ENCODE assay signal across 9 cellular contexts in the genomic region with DNA sequence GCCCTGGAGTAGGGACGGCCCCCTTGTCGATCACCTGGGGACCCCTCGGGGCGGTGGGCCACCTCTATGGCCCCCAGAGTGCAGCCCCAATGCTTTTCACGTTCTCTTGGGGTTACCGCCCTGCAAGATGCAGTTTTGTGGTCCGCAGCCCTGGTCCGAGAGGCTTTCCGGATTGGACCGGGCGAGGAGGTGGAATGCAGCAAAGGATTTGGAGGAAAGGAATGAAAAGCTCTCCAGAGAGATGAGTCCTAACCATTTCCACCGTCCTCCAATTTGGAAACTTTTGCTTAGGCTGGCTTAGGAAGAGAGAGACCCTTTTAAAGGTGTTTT. TPM values are rescaled to one million over a fixed set of nuclear protein-coding genes. Genes with fewer than 3 reads are reported as not detected.
A peak's percentile ranks its signal among the peaks of the same experiment; 100 is the strongest.
DNase-seq lines count a peak whose midpoint lies in the region; TF ChIP-seq lines count a peak whose summit lies in the region.
"Had no signal": no experiment of that assay in that cellular context is flagged by ENCODE, and none has a peak within 500 bp of the region (broad histone marks: within the 10 kb centered on the region; RNA-seq: fewer than 3 reads in every experiment).

No MANE protein-coding gene starts in this region.

- intact Hi-C loops in breast epithelium (cut with DNase I; ENCODE audit: low total_unique reads), result loop anchor here (2.0 kb wide), 2 partner anchors 57 kb away; no protein-coding TSS in a partner anchor

- 28% methylated on average over 12 of the region's 12 CpGs for WGBS in liver
- 0 to 47% methylated on average over 8 to 12 of the region's 12 CpGs for WGBS in tibial nerve, 2 donors

- H3K9me3 ChIP-seq in breast epithelium, result no peaks in the 10 kb centered on the region
- H3K9me3 ChIP-seq in liver (ENCODE audit: control insufficient read depth in 4 of 4, low read length in 3 of 4), result no peaks in the 10 kb centered on the region
- H3K9me3 ChIP-seq in tibial nerve, result no peaks in the 10 kb centered on the region

- TF ChIP-seq CTCF in breast epithelium (IDR thresholded peaks at IDR 0.05) (no peak), liver (IDR thresholded peaks at IDR 0.05; ENCODE audit: low read depth, low read length, missing input control) (no peak), tibial nerve (IDR thresholded peaks at IDR 0.05) (no peak)

- H3K4me3 ChIP-seq in GM08714 (ENCODE audit: low read length), result peak overlapping the region; percentile 70; the same call in 1 of the 2 replicates
- H3K4me3 ChIP-seq in breast epithelium, result peak overlapping the region; percentile 57 to 76 (median 65)
- H3K4me3 ChIP-seq in liver (ENCODE audit: low read depth in 1 of 3, low read length in 3 of 3), result peak overlapping the region in 2 of 3 donors; percentile 35 to 65
- peak overlapping the region; percentile 44 to 83 (median 68) for H3K4me3 ChIP-seq in tibial nerve
- H3K4me3 ChIP-seq: SK-N-MC had no signal

- POLR2A ChIA-PET in HEK293T (lab: Yijun Ruan, JAX), result no interaction called here

- no peak for TF ChIP-seq POLR2A in breast epithelium (IDR thresholded peaks at IDR 0.05)
- TF ChIP-seq POLR2A in tibial nerve (IDR thresholded peaks at IDR 0.05), result no peak

- peak overlapping the region; percentile 86 to 88 for H3K27ac ChIP-seq in breast epithelium
- H3K27ac ChIP-seq in liver (ENCODE audit: low read depth in 1 of 2, low read length in 2 of 2), result peak overlapping the region; percentile 28 to 73
- peak overlapping the region; percentile 49 to 93 (median 88) for H3K27ac ChIP-seq in tibial nerve
- H3K27ac ChIP-seq: SK-N-MC had no signal

- H3K4me1 ChIP-seq in breast epithelium (no peaks in the 10 kb centered on the region), liver (ENCODE audit: control insufficient read depth in 4 of 4, insufficient read depth in 4 of 4, low read length in 3 of 4) (peaks cover 0 to 10% (median 6%) of the 10 kb centered on the region in 4 donors), tibial nerve (peaks cover 0 to 16% (median 0%) of the 10 kb centered on the region in 4 donors)

- no peak overlapping the region for H3K9ac ChIP-seq in liver (ENCODE audit: low read depth in 1 of 2, low read length in 2 of 2)

- TF ChIP-seq RAD21 in liver (IDR thresholded peaks at IDR 0.05), result no peak

- no peaks in the 10 kb centered on the region for H3K36me3 ChIP-seq in breast epithelium
- H3K36me3 ChIP-seq in liver (ENCODE audit: control insufficient read depth in 4 of 4, insufficient read depth in 3 of 4, low read depth in 1 of 4, low read length in 3 of 4), result no peaks in the 10 kb centered on the region
- H3K36me3 ChIP-seq in tibial nerve, result no peaks in the 10 kb centered on the region

- no peak for TF ChIP-seq EP300 in tibial nerve (IDR thresholded peaks at IDR 0.05)

- H3K27me3 ChIP-seq in breast epithelium, result peaks cover 0 to 4% of the 10 kb centered on the region in 2 donors
- no peaks in the 10 kb centered on the region for H3K27me3 ChIP-seq in liver (ENCODE audit: control insufficient read depth in 4 of 4, insufficient read depth in 4 of 4, low read length in 3 of 4)
- H3K27me3 ChIP-seq in tibial nerve, result no peaks in the 10 kb centered on the region

- DNase-seq in HK-2 (ENCODE audit: unreplicated experiment) (peak; percentile 20), breast epithelium (ENCODE audit: low spot score in 2 of 2) (no peak), tibial nerve (ENCODE audit: low spot score in 2 of 2) (no peak), NOMO-1 treated with dmso at 0.1 percent for 144 hours (lab: John Stamatoyannopoulos, UW; ENCODE audit: unreplicated experiment) (no peak), HEK293T (ENCODE audit: extremely low spot score) (no peak), cerebellar nuclear complex (lab: John Stamatoyannopoulos, UW) (no peak)

- CTCF ChIA-PET in HEK293T (lab: Yijun Ruan, JAX), result no interaction called here

TF ChIP-seq in liver, 16 proteins besides CTCF, POLR2A, EP300 and RAD21:
- TF ChIP-seq RXRA (IDR thresholded peaks at IDR 0.05) (no peak), EGR1 (IDR thresholded peaks at IDR 0.05; ENCODE audit: low read depth in 2 of 2) (no peak), FOXA1 (IDR thresholded peaks at IDR 0.05) (no peak), YY1 (IDR thresholded peaks at IDR 0.05) (no peak)
- TF ChIP-seq, protein P1, sequence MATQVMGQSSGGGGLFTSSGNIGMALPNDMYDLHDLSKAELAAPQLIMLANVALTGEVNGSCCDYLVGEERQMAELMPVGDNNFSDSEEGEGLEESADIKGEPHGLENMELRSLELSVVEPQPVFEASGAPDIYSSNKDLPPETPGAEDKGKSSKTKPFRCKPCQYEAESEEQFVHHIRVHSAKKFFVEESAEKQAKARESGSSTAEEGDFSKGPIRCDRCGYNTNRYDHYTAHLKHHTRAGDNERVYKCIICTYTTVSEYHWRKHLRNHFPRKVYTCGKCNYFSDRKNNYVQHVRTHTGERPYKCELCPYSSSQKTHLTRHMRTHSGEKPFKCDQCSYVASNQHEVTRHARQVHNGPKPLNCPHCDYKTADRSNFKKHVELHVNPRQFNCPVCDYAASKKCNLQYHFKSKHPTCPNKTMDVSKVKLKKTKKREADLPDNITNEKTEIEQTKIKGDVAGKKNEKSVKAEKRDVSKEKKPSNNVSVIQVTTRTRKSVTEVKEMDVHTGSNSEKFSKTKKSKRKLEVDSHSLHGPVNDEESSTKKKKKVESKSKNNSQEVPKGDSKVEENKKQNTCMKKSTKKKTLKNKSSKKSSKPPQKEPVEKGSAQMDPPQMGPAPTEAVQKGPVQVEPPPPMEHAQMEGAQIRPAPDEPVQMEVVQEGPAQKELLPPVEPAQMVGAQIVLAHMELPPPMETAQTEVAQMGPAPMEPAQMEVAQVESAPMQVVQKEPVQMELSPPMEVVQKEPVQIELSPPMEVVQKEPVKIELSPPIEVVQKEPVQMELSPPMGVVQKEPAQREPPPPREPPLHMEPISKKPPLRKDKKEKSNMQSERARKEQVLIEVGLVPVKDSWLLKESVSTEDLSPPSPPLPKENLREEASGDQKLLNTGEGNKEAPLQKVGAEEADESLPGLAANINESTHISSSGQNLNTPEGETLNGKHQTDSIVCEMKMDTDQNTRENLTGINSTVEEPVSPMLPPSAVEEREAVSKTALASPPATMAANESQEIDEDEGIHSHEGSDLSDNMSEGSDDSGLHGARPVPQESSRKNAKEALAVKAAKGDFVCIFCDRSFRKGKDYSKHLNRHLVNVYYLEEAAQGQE (IDR thresholded peaks at IDR 0.05), result no peak
- TF ChIP-seq, protein P2, sequence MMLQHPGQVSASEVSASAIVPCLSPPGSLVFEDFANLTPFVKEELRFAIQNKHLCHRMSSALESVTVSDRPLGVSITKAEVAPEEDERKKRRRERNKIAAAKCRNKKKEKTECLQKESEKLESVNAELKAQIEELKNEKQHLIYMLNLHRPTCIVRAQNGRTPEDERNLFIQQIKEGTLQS (IDR thresholded peaks at IDR 0.05), result no peak

TF ChIP-seq in HEK293T, 16 proteins besides CTCF, POLR2A, EP300 and RAD21:
- TF ChIP-seq ARNT (IDR thresholded peaks at IDR 0.05), result no peak
- TF ChIP-seq TARDBP (IDR thresholded peaks at IDR 0.05), result no peak
- TF ChIP-seq CTBP1 (IDR thresholded peaks at IDR 0.05; ENCODE audit: borderline replicate concordance), result no peak
- TF ChIP-seq SUZ12 (IDR thresholded peaks at IDR 0.05), result no peak
- TF ChIP-seq, protein P3, sequence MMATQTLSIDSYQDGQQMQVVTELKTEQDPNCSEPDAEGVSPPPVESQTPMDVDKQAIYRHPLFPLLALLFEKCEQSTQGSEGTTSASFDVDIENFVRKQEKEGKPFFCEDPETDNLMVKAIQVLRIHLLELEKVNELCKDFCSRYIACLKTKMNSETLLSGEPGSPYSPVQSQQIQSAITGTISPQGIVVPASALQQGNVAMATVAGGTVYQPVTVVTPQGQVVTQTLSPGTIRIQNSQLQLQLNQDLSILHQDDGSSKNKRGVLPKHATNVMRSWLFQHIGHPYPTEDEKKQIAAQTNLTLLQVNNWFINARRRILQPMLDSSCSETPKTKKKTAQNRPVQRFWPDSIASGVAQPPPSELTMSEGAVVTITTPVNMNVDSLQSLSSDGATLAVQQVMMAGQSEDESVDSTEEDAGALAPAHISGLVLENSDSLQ (IDR thresholded peaks at IDR 0.05), result no peak
- TF ChIP-seq LEF1 (IDR thresholded peaks at IDR 0.05; ENCODE audit: borderline replicate concordance), result no peak
- TF ChIP-seq NFRKB (IDR thresholded peaks at IDR 0.05), result no peak
- no peak for TF ChIP-seq FOXA1 (IDR thresholded peaks at IDR 0.05)
- TF ChIP-seq L3MBTL2 (conservative IDR thresholded peaks at IDR 0.05), result no peak
- no peak for TF ChIP-seq SP1 (IDR thresholded peaks at IDR 0.05)
- TF ChIP-seq HDGF (IDR thresholded peaks at IDR 0.05; ENCODE audit: borderline replicate concordance), result no peak
- TF ChIP-seq FOXK2 (IDR thresholded peaks at IDR 0.05), result no peak

RNA-seq across cellular contexts. Expression of gene SLC25A43, which starts 0.6 kb away (rescaled TPM):
- 10 to 100 TPM; 16.3 to 20.5 (median 19.0) TPM for total RNA-seq in breast epithelium
- total RNA-seq in liver, result 10 to 100 TPM in 1 of 2 donors, 1 to 10 TPM in 1; 6.5 to 10.9 TPM
- polyA plus RNA-seq in liver, result 1 to 10 TPM; 4.5 to 4.7 TPM
- 10 to 100 TPM; 37.8 to 46.8 (median 45.5) TPM for total RNA-seq in tibial nerve
